In genomic region chr6:7298113-7298512, GRCh38 we compare ENCODE assay signal across 8 cellular contexts.
"Had no signal": no experiment of that assay in that cellular context is flagged by ENCODE, and none has a peak within 500 bp of the region (broad histone marks: within the 10 kb centered on the region; RNA-seq: fewer than 3 reads in every experiment).

No MANE protein-coding gene starts in this region.

- H3K4me3 Mint-ChIP-seq: GM23338, H9 had no signal

- H3K4me3 ChIP-seq: GM23338, K562 had no signal

- H2AFZ ChIP-seq: GM23338 had no signal

- ATAC-seq: GM23338, K562 had no signal

- H3K4me1 Mint-ChIP-seq: GM23338, H9 had no signal

- FAIRE-seq: H1, H54, HTR-8/SVneo, K562 had no signal

- DNase-seq: H9, HCEC 1CT, IMR-90 had no signal

- H3K27ac Mint-ChIP-seq: GM23338, H9 had no signal

- H3K4me2 ChIP-seq: GM23338 had no signal
